ENCODE assay signal across 9 cellular contexts in genomic region chr1:218361298-218362065, GRCh38. TPM values are rescaled to one million over a fixed set of nuclear protein-coding genes. Genes with fewer than 3 reads are reported as not detected.
DNase-seq lines count a peak whose midpoint lies in the region; ATAC-seq and TF ChIP-seq lines count a peak whose summit lies in the region.
"Had no signal": no experiment of that assay in that cellular context is flagged by ENCODE, and none has a peak within 500 bp of the region (broad histone marks: within the 10 kb centered on the region; RNA-seq: fewer than 3 reads in every experiment).

No MANE protein-coding gene starts in this region.

- H2AFZ ChIP-seq in H9 (ENCODE audit: low read length) (no peak overlapping the region), hepatocyte (no peak overlapping the region)

- peaks cover 8% of the 10 kb centered on the region in 2 experiments for H3K4me1 Mint-ChIP-seq in H9
- H3K4me1 Mint-ChIP-seq in CD8-positive, alpha-beta memory T cell: no peaks in the 10 kb centered on the region
- H3K4me1 Mint-ChIP-seq: central memory CD8-positive, alpha-beta T cell had no signal

- H3K9me3 ChIP-seq in AG04450 (ENCODE audit: control insufficient read depth, insufficient read depth, low read length) (no peaks in the 10 kb centered on the region), H9 (ENCODE audit: control insufficient read depth, low read depth, low read length) (no peaks in the 10 kb centered on the region), hepatocyte (ENCODE audit: low read depth) (no peaks in the 10 kb centered on the region)
- H3K9me3 ChIP-seq in CD8-positive, alpha-beta memory T cell (ENCODE audit: low read length): no peaks in the 10 kb centered on the region

- H4K20me1 ChIP-seq in H9 (ENCODE audit: control insufficient read depth, insufficient read depth, insufficient read length) (no peaks in the 10 kb centered on the region), hepatocyte (ENCODE audit: insufficient read depth, poor library complexity, severe bottlenecking) (no peaks in the 10 kb centered on the region)

- H3K27me3 ChIP-seq in AG04450 (ENCODE audit: control insufficient read depth, insufficient read depth, low read length) (no peaks in the 10 kb centered on the region), H9 (ENCODE audit: insufficient read depth, low read length) (no peaks in the 10 kb centered on the region), hepatocyte (no peaks in the 10 kb centered on the region)
- H3K27me3 ChIP-seq in CD8-positive, alpha-beta memory T cell (ENCODE audit: insufficient read depth, low read length, poor library complexity, severe bottlenecking): no peaks in the 10 kb centered on the region

- H3K4me1 ChIP-seq in H9 (ENCODE audit: insufficient read depth, low read length) (no peaks in the 10 kb centered on the region), hepatocyte (ENCODE audit: insufficient read depth) (peaks cover 6% of the 10 kb centered on the region)
- no peaks in the 10 kb centered on the region for H3K4me1 ChIP-seq in CD8-positive, alpha-beta memory T cell (ENCODE audit: insufficient read depth, low read length)

- H3K36me3 Mint-ChIP-seq in H9 (ENCODE audit: insufficient read depth in 1 of 3, low read depth in 3 of 3): no peaks in the 10 kb centered on the region
- no peaks in the 10 kb centered on the region for H3K36me3 Mint-ChIP-seq in CD8-positive, alpha-beta memory T cell

- no peaks in the 10 kb centered on the region for H3K9me2 ChIP-seq in hepatocyte (replicated peaks; ENCODE audit: insufficient read depth)

- H3K4me2 ChIP-seq in H9 (ENCODE audit: insufficient read depth, insufficient read length, low read length) (no peak overlapping the region), hepatocyte (no peak overlapping the region)

- no peak overlapping the region for H3K4ac ChIP-seq in H9 (ENCODE audit: low read depth, low read length)

- H3K4me3 Mint-ChIP-seq in H9: no peak overlapping the region
- no peak overlapping the region for H3K4me3 Mint-ChIP-seq in CD8-positive, alpha-beta memory T cell
- H3K4me3 Mint-ChIP-seq: central memory CD8-positive, alpha-beta T cell had no signal

- H4K8ac ChIP-seq in H9 (replicated peaks; ENCODE audit: insufficient read length, low read depth, low read length): no peak overlapping the region

- POLR2A ChIA-PET in AG04450 (lab: Yijun Ruan, JAX): no interaction called here
- POLR2A ChIA-PET in CD8-positive, alpha-beta memory T cell (lab: Charles Lee): no interaction called here

- H2BK15ac ChIP-seq in H9 (ENCODE audit: low read depth, low read length): no peak overlapping the region

- no peak overlapping the region for H3K27ac ChIP-seq in AG04450 (ENCODE audit: low read depth, low read length)
- H3K27ac ChIP-seq in H9 (ENCODE audit: insufficient read length, low read depth, low read length): no peak overlapping the region
- H3K27ac ChIP-seq in hepatocyte: no peak overlapping the region
- no peak overlapping the region for H3K27ac ChIP-seq in CD8-positive, alpha-beta memory T cell (ENCODE audit: low read depth, low read length)

- H2BK5ac ChIP-seq in H9 (ENCODE audit: insufficient read length, low read length): no peak overlapping the region

- no peaks in the 10 kb centered on the region for H3K23me2 ChIP-seq in H9 (ENCODE audit: insufficient read length, low read depth, low read length, poor library complexity, severe bottlenecking)

- no peak overlapping the region for H3K23ac ChIP-seq in H9 (ENCODE audit: insufficient read length, low read depth, low read length)

- TF ChIP-seq CTCF in AG04450 (IDR thresholded peaks at IDR 0.05; ENCODE audit: low read depth, low read length) (peak; percentile 80), H9 (conservative IDR thresholded peaks at IDR 0.05) (peak; percentile 76), hepatocyte (IDR thresholded peaks at IDR 0.05; ENCODE audit: poor library complexity) (peak; percentile 68)

- no peaks in the 10 kb centered on the region for H3K79me1 ChIP-seq in H9 (ENCODE audit: insufficient read depth, low read depth, low read length, poor library complexity, severe bottlenecking)

- no peak overlapping the region for H3K27ac Mint-ChIP-seq in H9
- no peak overlapping the region for H3K27ac Mint-ChIP-seq in CD8-positive, alpha-beta memory T cell

- H3K14ac ChIP-seq in H9 (ENCODE audit: insufficient read depth, low read length): no peak overlapping the region

- no peak overlapping the region for H2BK20ac ChIP-seq in H9 (ENCODE audit: low read depth, low read length, poor library complexity, severe bottlenecking)

- H3K4me3 ChIP-seq in AG04450 (ENCODE audit: low read depth, low read length): no peak overlapping the region
- H3K4me3 ChIP-seq in hepatocyte: no peak overlapping the region
- H3K4me3 ChIP-seq in CD8-positive, alpha-beta memory T cell (ENCODE audit: low read length): no peak overlapping the region

- no peak overlapping the region for H3K18ac ChIP-seq in H9 (ENCODE audit: insufficient read length, low read depth, low read length)

- ATAC-seq in GM18520 (IDR thresholded peaks at IDR 0.05; ENCODE audit: unreplicated experiment) (no peak), GM18868 (IDR thresholded peaks at IDR 0.05; ENCODE audit: unreplicated experiment) (no peak), GM18861 (IDR thresholded peaks at IDR 0.05; ENCODE audit: unreplicated experiment) (no peak)

- H3K36me3 ChIP-seq in hepatocyte (replicated peaks; ENCODE audit: insufficient read depth, low read depth): no peaks in the 10 kb centered on the region
- no peaks in the 10 kb centered on the region for H3K36me3 ChIP-seq in CD8-positive, alpha-beta memory T cell (ENCODE audit: insufficient read depth, low read length)

- H3K56ac ChIP-seq in H9 (ENCODE audit: insufficient read length, low read depth, low read length): no peak overlapping the region

- H3T11ph ChIP-seq in H9 (ENCODE audit: low read length): no peak overlapping the region

- H2BK120ac ChIP-seq in H9 (ENCODE audit: low read depth, low read length, poor library complexity, severe bottlenecking): no peak overlapping the region

- CTCF ChIA-PET in AG04450 (lab: Charles Lee): interaction anchor here (0.6 to 1.4 kb wide), 5 partner anchors 11 to 1455 kb away, joined by 3 to 4 read pairs (median 3); no protein-coding TSS in a partner anchor
- CTCF ChIA-PET in CD8-positive, alpha-beta memory T cell (lab: Charles Lee): no interaction called here

- H3K79me2 ChIP-seq in H9 (ENCODE audit: insufficient read depth, low read length): no peaks in the 10 kb centered on the region
- peaks cover 40% of the 10 kb centered on the region for H3K79me2 ChIP-seq in hepatocyte

- H2BK12ac ChIP-seq in H9 (ENCODE audit: insufficient read length, low read depth, low read length): no peak overlapping the region

- no peak overlapping the region for H4K91ac ChIP-seq in H9 (ENCODE audit: insufficient read length, low read depth, low read length)

- DNase-seq in AG04450 (ENCODE audit: low read depth, low spot score) (no peak), H9 (no peak), RPMI7951 (ENCODE audit: low read depth) (peak; percentile 61), hepatocyte (ENCODE audit: low spot score) (peak; percentile 44)
- no peak for DNase-seq in CD8-positive, alpha-beta memory T cell

- no CpG with 5 or more reads among the region's 7 CpGs for WGBS in H9 (ENCODE audit: extremely low coverage, insufficient read length, low lambda C conversion rate)
- WGBS in hepatocyte (ENCODE audit: low lambda C conversion rate, missing lambda C conversion rate): 54% methylated on average over 7 of the region's 7 CpGs

- no peak overlapping the region for H4K5ac ChIP-seq in H9 (ENCODE audit: insufficient read length, low read depth, low read length)

- H3K9me3 Mint-ChIP-seq in H9: no peaks in the 10 kb centered on the region
- H3K9me3 Mint-ChIP-seq in CD8-positive, alpha-beta memory T cell: no peaks in the 10 kb centered on the region
- H3K9me3 Mint-ChIP-seq: central memory CD8-positive, alpha-beta T cell had no signal

- H2AK5ac ChIP-seq in H9 (ENCODE audit: insufficient read length, low read length): no peak overlapping the region

- no peak overlapping the region for H3K9ac ChIP-seq in H9 (ENCODE audit: extremely low read depth, insufficient read length, low read length)

- no peaks in the 10 kb centered on the region for H3K27me3 Mint-ChIP-seq in H9 (ENCODE audit: low read depth)
- peaks cover 2 to 8% of the 10 kb centered on the region in 2 donors for H3K27me3 Mint-ChIP-seq in CD8-positive, alpha-beta memory T cell
- H3K27me3 Mint-ChIP-seq: central memory CD8-positive, alpha-beta T cell had no signal

RNA-seq across cellular contexts. Expression of gene TGFB2, which starts 16.3 kb away (rescaled TPM):
- polyA plus RNA-seq in AG04450 (2011; rRNA removed) (10.2 and 14.8 TPM in 2 replicates), hepatocyte (6.7 and 13.6 TPM in 2 replicates)
- polyA minus RNA-seq in AG04450 (2011; rRNA and poly(A)+ RNA removed): 6.3 and 11.5 TPM in 2 replicates
- total RNA-seq in H9 (2021) (0.13 TPM in 1 of 2 replicates, not detected in the other), hepatocyte (15.0 and 17.1 TPM in 2 replicates)
- total RNA-seq in RPMI7951 (2014; rRNA removed; shearing (Covaris generic)): 11.3 and 18.7 TPM in 2 replicates
- total RNA-seq in CD8-positive, alpha-beta memory T cell: not detected
- not detected for polyA plus RNA-seq in CD8-positive, alpha-beta memory T cell

Comparison
In these comparisons a context has a peak if more than half of its experiments do, and no peak if none do; other contexts are left out.
1. DNase-seq: peak in RPMI7951 (single experiment) and hepatocyte (single experiment); none in AG04450 (single experiment), H9 (single experiment) and CD8-positive, alpha-beta memory T cell (0 of 5).
2. RNA of gene TGFB2, which starts 16.3 kb away (total RNA-seq): 11.3 to 18.7 TPM in RPMI7951 and 15.0 to 17.1 TPM in hepatocyte; 0.13 TPM in H9 and not detected in CD8-positive, alpha-beta memory T cell; every median in the first group is over 10 times any median in the second.
3. Peak in every context shown above with its lines, with median percentiles within 50 percentile points of each other: CTCF ChIP-seq.